In the genomic region with DNA sequence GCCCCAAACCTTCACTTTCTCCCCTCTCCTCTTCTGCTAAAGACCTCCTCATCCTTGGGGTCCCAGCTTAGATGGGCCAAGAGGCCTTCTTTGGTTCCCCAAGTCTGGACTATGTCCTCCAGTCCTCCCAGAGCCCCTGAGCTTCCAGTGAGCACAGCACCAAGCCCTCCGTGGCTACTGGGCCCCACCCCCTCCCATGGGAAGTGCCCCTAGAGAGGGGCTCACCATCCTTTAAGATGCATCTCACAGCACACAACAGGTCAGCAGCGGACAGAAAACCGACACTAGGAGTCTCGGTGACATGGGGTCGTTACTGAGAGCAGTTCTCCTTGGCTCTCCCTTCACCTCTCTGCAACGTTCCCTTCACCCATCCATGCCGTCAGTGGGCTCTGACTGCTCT, we compare ENCODE assay signal across 2 cellular contexts.
TF ChIP-seq lines count a peak whose summit lies in the region.

No MANE protein-coding gene starts in this region.

TF ChIP-seq in liver, 16 proteins besides CTCF, POLR2A, EP300 and RAD21 (continued from another document):
- TF ChIP-seq, protein P1, sequence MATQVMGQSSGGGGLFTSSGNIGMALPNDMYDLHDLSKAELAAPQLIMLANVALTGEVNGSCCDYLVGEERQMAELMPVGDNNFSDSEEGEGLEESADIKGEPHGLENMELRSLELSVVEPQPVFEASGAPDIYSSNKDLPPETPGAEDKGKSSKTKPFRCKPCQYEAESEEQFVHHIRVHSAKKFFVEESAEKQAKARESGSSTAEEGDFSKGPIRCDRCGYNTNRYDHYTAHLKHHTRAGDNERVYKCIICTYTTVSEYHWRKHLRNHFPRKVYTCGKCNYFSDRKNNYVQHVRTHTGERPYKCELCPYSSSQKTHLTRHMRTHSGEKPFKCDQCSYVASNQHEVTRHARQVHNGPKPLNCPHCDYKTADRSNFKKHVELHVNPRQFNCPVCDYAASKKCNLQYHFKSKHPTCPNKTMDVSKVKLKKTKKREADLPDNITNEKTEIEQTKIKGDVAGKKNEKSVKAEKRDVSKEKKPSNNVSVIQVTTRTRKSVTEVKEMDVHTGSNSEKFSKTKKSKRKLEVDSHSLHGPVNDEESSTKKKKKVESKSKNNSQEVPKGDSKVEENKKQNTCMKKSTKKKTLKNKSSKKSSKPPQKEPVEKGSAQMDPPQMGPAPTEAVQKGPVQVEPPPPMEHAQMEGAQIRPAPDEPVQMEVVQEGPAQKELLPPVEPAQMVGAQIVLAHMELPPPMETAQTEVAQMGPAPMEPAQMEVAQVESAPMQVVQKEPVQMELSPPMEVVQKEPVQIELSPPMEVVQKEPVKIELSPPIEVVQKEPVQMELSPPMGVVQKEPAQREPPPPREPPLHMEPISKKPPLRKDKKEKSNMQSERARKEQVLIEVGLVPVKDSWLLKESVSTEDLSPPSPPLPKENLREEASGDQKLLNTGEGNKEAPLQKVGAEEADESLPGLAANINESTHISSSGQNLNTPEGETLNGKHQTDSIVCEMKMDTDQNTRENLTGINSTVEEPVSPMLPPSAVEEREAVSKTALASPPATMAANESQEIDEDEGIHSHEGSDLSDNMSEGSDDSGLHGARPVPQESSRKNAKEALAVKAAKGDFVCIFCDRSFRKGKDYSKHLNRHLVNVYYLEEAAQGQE (IDR thresholded peaks at IDR 0.05): no peak
- no peak for TF ChIP-seq NR2F2 (IDR thresholded peaks at IDR 0.05)
- no peak for TF ChIP-seq EGR1 (IDR thresholded peaks at IDR 0.05; ENCODE audit: low read depth in 2 of 2)

TF ChIP-seq in HepG2, 621 proteins besides CTCF, POLR2A, EP300 and RAD21 (continued from another document):
- TF ChIP-seq, protein P2, sequence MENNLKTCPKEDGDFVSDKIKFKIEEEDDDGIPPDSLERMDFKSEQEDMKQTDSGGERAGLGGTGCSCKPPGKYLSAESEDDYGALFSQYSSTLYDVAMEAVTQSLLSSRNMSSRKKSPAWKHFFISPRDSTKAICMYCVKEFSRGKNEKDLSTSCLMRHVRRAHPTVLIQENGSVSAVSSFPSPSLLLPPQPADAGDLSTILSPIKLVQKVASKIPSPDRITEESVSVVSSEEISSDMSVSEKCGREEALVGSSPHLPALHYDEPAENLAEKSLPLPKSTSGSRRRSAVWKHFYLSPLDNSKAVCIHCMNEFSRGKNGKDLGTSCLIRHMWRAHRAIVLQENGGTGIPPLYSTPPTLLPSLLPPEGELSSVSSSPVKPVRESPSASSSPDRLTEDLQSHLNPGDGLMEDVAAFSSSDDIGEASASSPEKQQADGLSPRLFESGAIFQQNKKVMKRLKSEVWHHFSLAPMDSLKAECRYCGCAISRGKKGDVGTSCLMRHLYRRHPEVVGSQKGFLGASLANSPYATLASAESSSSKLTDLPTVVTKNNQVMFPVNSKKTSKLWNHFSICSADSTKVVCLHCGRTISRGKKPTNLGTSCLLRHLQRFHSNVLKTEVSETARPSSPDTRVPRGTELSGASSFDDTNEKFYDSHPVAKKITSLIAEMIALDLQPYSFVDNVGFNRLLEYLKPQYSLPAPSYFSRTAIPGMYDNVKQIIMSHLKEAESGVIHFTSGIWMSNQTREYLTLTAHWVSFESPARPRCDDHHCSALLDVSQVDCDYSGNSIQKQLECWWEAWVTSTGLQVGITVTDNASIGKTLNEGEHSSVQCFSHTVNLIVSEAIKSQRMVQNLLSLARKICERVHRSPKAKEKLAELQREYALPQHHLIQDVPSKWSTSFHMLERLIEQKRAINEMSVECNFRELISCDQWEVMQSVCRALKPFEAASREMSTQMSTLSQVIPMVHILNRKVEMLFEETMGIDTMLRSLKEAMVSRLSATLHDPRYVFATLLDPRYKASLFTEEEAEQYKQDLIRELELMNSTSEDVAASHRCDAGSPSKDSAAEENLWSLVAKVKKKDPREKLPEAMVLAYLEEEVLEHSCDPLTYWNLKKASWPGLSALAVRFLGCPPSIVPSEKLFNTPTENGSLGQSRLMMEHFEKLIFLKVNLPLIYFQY (CRISPR knock-in tag; IDR thresholded peaks at IDR 0.05; ENCODE audit: borderline replicate concordance): no peak
- TF ChIP-seq ZMAT3 (CRISPR knock-in tag; conservative IDR thresholded peaks at IDR 0.05) (no peak), ZNF160 (CRISPR knock-in tag; IDR thresholded peaks at IDR 0.05) (no peak), NR2F1 (CRISPR knock-in tag; IDR thresholded peaks at IDR 0.05) (no peak), PAF1 (CRISPR knock-in tag; IDR thresholded peaks at IDR 0.05) (no peak), ZNF430 (CRISPR knock-in tag; IDR thresholded peaks at IDR 0.05) (no peak), SRSF4 (IDR thresholded peaks at IDR 0.05; ENCODE audit: low read depth, low read length, poor library complexity, severe bottlenecking) (no peak), ZNF569 (CRISPR knock-in tag; IDR thresholded peaks at IDR 0.05; ENCODE audit: borderline replicate concordance) (no peak)
- TF ChIP-seq, protein P3, sequence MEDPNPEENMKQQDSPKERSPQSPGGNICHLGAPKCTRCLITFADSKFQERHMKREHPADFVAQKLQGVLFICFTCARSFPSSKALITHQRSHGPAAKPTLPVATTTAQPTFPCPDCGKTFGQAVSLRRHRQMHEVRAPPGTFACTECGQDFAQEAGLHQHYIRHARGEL (CRISPR knock-in tag; IDR thresholded peaks at IDR 0.05): no peak
- TF ChIP-seq, protein P4, sequence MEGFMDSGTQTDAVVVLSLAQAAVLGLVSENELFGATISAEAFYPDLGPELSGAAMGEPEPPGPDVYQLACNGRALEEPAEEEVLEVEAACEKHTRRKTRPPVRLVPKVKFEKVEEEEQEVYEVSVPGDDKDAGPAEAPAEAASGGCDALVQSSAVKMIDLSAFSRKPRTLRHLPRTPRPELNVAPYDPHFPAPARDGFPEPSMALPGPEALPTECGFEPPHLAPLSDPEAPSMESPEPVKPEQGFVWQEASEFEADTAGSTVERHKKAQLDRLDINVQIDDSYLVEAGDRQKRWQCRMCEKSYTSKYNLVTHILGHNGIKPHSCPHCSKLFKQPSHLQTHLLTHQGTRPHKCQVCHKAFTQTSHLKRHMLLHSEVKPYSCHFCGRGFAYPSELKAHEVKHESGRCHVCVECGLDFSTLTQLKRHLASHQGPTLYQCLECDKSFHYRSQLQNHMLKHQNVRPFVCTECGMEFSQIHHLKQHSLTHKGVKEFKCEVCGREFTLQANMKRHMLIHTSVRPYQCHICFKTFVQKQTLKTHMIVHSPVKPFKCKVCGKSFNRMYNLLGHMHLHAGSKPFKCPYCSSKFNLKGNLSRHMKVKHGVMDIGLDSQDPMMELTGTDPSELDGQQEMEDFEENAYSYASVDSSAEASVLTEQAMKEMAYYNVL (CRISPR knock-in tag; IDR thresholded peaks at IDR 0.05; ENCODE audit: borderline replicate concordance): no peak
- TF ChIP-seq, protein P5, sequence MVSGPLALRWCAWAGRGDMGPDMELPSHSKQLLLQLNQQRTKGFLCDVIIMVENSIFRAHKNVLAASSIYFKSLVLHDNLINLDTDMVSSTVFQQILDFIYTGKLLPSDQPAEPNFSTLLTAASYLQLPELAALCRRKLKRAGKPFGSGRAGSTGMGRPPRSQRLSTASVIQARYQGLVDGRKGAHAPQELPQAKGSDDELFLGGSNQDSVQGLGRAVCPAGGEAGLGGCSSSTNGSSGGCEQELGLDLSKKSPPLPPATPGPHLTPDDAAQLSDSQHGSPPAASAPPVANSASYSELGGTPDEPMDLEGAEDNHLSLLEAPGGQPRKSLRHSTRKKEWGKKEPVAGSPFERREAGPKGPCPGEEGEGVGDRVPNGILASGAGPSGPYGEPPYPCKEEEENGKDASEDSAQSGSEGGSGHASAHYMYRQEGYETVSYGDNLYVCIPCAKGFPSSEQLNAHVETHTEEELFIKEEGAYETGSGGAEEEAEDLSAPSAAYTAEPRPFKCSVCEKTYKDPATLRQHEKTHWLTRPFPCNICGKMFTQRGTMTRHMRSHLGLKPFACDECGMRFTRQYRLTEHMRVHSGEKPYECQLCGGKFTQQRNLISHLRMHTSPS (CRISPR knock-in tag; IDR thresholded peaks at IDR 0.05; ENCODE audit: low read depth): no peak
- TF ChIP-seq, protein P6, sequence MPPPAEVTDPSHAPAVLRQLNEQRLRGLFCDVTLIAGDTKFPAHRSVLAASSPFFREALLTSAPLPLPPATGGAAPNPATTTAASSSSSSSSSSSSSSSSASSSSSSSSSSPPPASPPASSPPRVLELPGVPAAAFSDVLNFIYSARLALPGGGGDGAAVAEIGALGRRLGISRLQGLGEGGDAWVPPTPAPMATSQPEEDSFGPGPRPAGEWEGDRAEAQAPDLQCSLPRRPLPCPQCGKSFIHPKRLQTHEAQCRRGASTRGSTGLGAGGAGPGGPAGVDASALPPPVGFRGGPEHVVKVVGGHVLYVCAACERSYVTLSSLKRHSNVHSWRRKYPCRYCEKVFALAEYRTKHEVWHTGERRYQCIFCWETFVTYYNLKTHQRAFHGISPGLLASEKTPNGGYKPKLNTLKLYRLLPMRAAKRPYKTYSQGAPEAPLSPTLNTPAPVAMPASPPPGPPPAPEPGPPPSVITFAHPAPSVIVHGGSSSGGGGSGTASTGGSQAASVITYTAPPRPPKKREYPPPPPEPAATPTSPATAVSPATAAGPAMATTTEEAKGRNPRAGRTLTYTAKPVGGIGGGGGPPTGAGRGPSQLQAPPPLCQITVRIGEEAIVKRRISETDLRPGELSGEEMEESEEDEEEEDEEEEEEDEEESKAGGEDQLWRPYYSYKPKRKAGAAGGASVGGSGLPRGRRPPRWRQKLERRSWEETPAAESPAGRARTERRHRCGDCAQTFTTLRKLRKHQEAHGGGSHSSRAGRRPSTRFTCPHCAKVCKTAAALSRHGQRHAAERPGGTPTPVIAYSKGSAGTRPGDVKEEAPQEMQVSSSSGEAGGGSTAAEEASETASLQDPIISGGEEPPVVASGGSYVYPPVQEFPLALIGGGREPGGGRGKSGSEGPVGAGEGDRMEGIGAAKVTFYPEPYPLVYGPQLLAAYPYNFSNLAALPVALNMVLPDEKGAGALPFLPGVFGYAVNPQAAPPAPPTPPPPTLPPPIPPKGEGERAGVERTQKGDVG (CRISPR knock-in tag; IDR thresholded peaks at IDR 0.05; ENCODE audit: borderline replicate concordance): no peak
- TF ChIP-seq, protein P7, sequence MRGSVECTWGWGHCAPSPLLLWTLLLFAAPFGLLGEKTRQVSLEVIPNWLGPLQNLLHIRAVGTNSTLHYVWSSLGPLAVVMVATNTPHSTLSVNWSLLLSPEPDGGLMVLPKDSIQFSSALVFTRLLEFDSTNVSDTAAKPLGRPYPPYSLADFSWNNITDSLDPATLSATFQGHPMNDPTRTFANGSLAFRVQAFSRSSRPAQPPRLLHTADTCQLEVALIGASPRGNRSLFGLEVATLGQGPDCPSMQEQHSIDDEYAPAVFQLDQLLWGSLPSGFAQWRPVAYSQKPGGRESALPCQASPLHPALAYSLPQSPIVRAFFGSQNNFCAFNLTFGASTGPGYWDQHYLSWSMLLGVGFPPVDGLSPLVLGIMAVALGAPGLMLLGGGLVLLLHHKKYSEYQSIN (CRISPR knock-in tag; IDR thresholded peaks at IDR 0.05; ENCODE audit: borderline replicate concordance): no peak
